Comparison of ENCODE assay signal across 8 cellular contexts in genomic region chr12:89352492-89353187, GRCh38. TPM values are rescaled to one million over a fixed set of nuclear protein-coding genes. Genes with fewer than 3 reads are reported as not detected.
DNase-seq lines count a peak whose midpoint lies in the region; ATAC-seq and TF ChIP-seq lines count a peak whose summit lies in the region.

A gene with protein sequence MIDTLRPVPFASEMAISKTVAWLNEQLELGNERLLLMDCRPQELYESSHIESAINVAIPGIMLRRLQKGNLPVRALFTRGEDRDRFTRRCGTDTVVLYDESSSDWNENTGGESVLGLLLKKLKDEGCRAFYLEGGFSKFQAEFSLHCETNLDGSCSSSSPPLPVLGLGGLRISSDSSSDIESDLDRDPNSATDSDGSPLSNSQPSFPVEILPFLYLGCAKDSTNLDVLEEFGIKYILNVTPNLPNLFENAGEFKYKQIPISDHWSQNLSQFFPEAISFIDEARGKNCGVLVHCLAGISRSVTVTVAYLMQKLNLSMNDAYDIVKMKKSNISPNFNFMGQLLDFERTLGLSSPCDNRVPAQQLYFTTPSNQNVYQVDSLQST (minus strand): TSS chr12:89352501. CDS start chr12:89352039, 462 bp downstream.

- intact Hi-C loops in Panc1 (cut with micrococcal nuclease; ENCODE audit: unreplicated experiment), result loop anchor here (2.0 to 10.0 kb wide), 4 partner anchors 110 to 335 kb away; partner anchors contain the start of gene GALNT4

- POLR2A ChIA-PET in Panc1 (lab: Charles Lee), result interaction anchor here (0.6 to 0.8 kb wide), 4 partner anchors 39 to 290 kb away, joined by 3 to 5 read pairs (median 4); no protein-coding TSS in a partner anchor

- CTCF ChIA-PET in Panc1 (lab: Charles Lee), result interaction anchor here (0.6 to 1.2 kb wide), 2 partner anchors 11 to 77 kb away, joined by 6 to 8 read pairs; no protein-coding TSS in a partner anchor

- H3K9me3 Mint-ChIP-seq in activated T-cell treated with anti-CD3 and anti-CD28 coated beads, Interleukin-2, amount 50 U/mL, for 4 hours, result no peaks in the 10 kb centered on the region

- H3K27me3 Mint-ChIP-seq in activated T-cell treated with anti-CD3 and anti-CD28 coated beads, Interleukin-2, amount 50 U/mL, for 4 hours (ENCODE audit: low read depth), result no peaks in the 10 kb centered on the region

- H3K4me1 Mint-ChIP-seq in activated T-cell treated with anti-CD3 and anti-CD28 coated beads, Interleukin-2, amount 50 U/mL, for 4 hours (ENCODE audit: low read depth), result peaks cover 54% of the 10 kb centered on the region

- DNase-seq in AML-193 (lab: John Stamatoyannopoulos, UW) (peak; percentile 98), KG1 (lab: John Stamatoyannopoulos, UW) (peak; percentile 87), Panc1 (ENCODE audit: low read depth, low spot score) (peak; percentile 94), epithelial cell of proximal tubule (ENCODE audit: low read depth) (peak; percentile 94)
- DNase-seq in activated T-cell treated with anti-CD3 and anti-CD28 coated beads, Interleukin-2, amount 50 U/mL, for 4 hours, result peak; percentile 70
- peak; percentile 85 to 87 for DNase-seq in stimulated activated CD8-positive, alpha-beta memory T cell treated with anti-CD3 and anti-CD28 coated beads, Interleukin-15, amount 100 ng/mL, for 48 hours (ENCODE audit: low read depth in 2 of 2)

- no TSS peak for BruUV-seq in Panc1 (replicated peaks; lab: Mats Ljungman, UMichigan)

- peak within 1 kb of the TSS; percentile 86 for H3K27ac ChIP-seq in Panc1 (ENCODE audit: low read length)

- H3K4me1 ChIP-seq in Panc1 (ENCODE audit: control insufficient read depth, insufficient read depth, low read length), result peaks cover 25% of the 10 kb centered on the region
- H3K4me1 ChIP-seq in mononuclear cell (ENCODE audit: insufficient read depth, low read length), result peaks cover 64% of the 10 kb centered on the region

- peaks cover 18% of the 10 kb centered on the region for H3K36me3 Mint-ChIP-seq in activated T-cell treated with anti-CD3 and anti-CD28 coated beads, Interleukin-2, amount 50 U/mL, for 4 hours (ENCODE audit: insufficient read depth)

- H3K9me3 ChIP-seq in Panc1 (ENCODE audit: control insufficient read depth, insufficient read depth, low read depth, low read length), result no peaks in the 10 kb centered on the region
- H3K9me3 ChIP-seq in mononuclear cell (ENCODE audit: low read depth, low read length), result no peaks in the 10 kb centered on the region

- in situ Hi-C loops in Panc1 (cut with HindIII; ENCODE audit: low pct_unique_long_range_greater_than_20kb, low sequenced_read_pairs), result no loop called here

- no peak for TF ChIP-seq CTCF in Panc1 (IDR thresholded peaks at IDR 0.05)
- no peak for TF ChIP-seq CTCF in epithelial cell of proximal tubule (conservative IDR thresholded peaks at IDR 0.05; ENCODE audit: low read depth, low read length)

- peak; percentile 55 for ATAC-seq in GM19397 (IDR thresholded peaks at IDR 0.05; ENCODE audit: unreplicated experiment)
- ATAC-seq in Panc1, result peak; percentile 83
- ATAC-seq in activated T-cell treated with anti-CD3 and anti-CD28 coated beads, Interleukin-2, amount 50 U/mL, for 4 hours, result peak; percentile 83 to 85

- peak within 1 kb of the TSS; percentile 95 for H3K4me3 Mint-ChIP-seq in activated T-cell treated with anti-CD3 and anti-CD28 coated beads, Interleukin-2, amount 50 U/mL, for 4 hours

- no peaks in the 10 kb centered on the region for H3K27me3 ChIP-seq in Panc1 (ENCODE audit: control insufficient read depth, insufficient read depth, low read length)
- H3K27me3 ChIP-seq in mononuclear cell (ENCODE audit: insufficient read depth, low read length), result no peaks in the 10 kb centered on the region

- peak within 1 kb of the TSS; percentile 86 to 88 for H3K4me3 ChIP-seq in Panc1 (ENCODE audit: low read depth in 2 of 2, low read length in 2 of 2)
- peak within 1 kb of the TSS; percentile 68 for H3K4me3 ChIP-seq in epithelial cell of proximal tubule (ENCODE audit: low read depth, low read length)
- H3K4me3 ChIP-seq in mononuclear cell (ENCODE audit: low read length), result peak within 1 kb of the TSS; percentile 90

- H3K36me3 ChIP-seq in Panc1 (ENCODE audit: control insufficient read depth, insufficient read depth, low read length), result peaks cover 4% of the 10 kb centered on the region; the same call in 1 of the 2 replicates

RNA-seq across cellular contexts. Expression of the gene that starts here (rescaled TPM):
- total RNA-seq in Panc1 (2021; ENCODE audit: unreplicated experiment) (20.3 TPM), epithelial cell of proximal tubule (41.1 and 48.8 TPM in 2 replicates), mononuclear cell (375 TPM)
- polyA plus RNA-seq in Panc1 (2012; ENCODE audit: insufficient read length), result 21.9 TPM
- total RNA-seq in activated T-cell treated with anti-CD3 and anti-CD28 coated beads, Interleukin-2, amount 50 U/mL, for 4 hours, result 100 to 1,000 TPM in 1 of 3 donors, 10 to 100 TPM in 2; 73.6 to 114 (median 74.4) TPM

Comparison
In these comparisons a context has a peak if more than half of its experiments do, and no peak if none do; other contexts are left out.
1. Peak in every context shown above with its lines: DNase-seq, ATAC-seq, H3K4me3 ChIP-seq and H3K27ac ChIP-seq.